Comparison of ENCODE assay signal across 1 cellular context in genomic region chr3:197297476-197298340, GRCh38.
TF ChIP-seq lines count a peak whose summit lies in the region.

No MANE protein-coding gene starts in this region.

TF ChIP-seq in HepG2, 621 proteins besides CTCF, POLR2A, EP300 and RAD21 (continued from another document and continues in another):
- TF ChIP-seq UBTF (CRISPR knock-in tag; IDR thresholded peaks at IDR 0.05) = peak; percentile 76
- 0 out of 2 replicates have a peak, but pooled peaks have one; percentile 11 for TF ChIP-seq ZNF639 (CRISPR knock-in tag; conservative IDR thresholded peaks at IDR 0.05)
- TF ChIP-seq ZBTB42 (CRISPR knock-in tag; IDR thresholded peaks at IDR 0.05) = 0 out of 2 replicates have a peak, but pooled peaks have one; percentile 26
- peak; percentile 11; the same call in 1 of the 2 replicates for TF ChIP-seq TARDBP (CRISPR knock-in tag; IDR thresholded peaks at IDR 0.05)
- TF ChIP-seq KDM5B (CRISPR knock-in tag; IDR thresholded peaks at IDR 0.05; ENCODE audit: borderline replicate concordance) = peak; percentile 63
- peak; percentile 93 for TF ChIP-seq ZHX2 (IDR thresholded peaks at IDR 0.05; ENCODE audit: low read depth)
- TF ChIP-seq ZHX2 (CRISPR knock-in tag; IDR thresholded peaks at IDR 0.05; ENCODE audit: borderline replicate concordance) = no peak
- 0 out of 2 replicates have a peak, but pooled peaks have one; percentile 23 for TF ChIP-seq ZSCAN5A (CRISPR knock-in tag; IDR thresholded peaks at IDR 0.05; ENCODE audit: borderline replicate concordance)
- peak; percentile 35; the same call in 1 of the 2 replicates for TF ChIP-seq ARID5B (CRISPR knock-in tag; IDR thresholded peaks at IDR 0.05)
- TF ChIP-seq NCOA2 (CRISPR knock-in tag; IDR thresholded peaks at IDR 0.05) = peak; percentile 27; the same call in 1 of the 2 replicates
- TF ChIP-seq GMEB1 (CRISPR knock-in tag; IDR thresholded peaks at IDR 0.05; ENCODE audit: borderline replicate concordance) = peak; percentile 47; the same call in 1 of the 2 replicates
- no peak for TF ChIP-seq RFX1 (IDR thresholded peaks at IDR 0.05)
- TF ChIP-seq FIP1L1 (IDR thresholded peaks at IDR 0.05; ENCODE audit: borderline replicate concordance, insufficient read depth, low read depth, low read length) = no peak
- 0 out of 2 replicates have a peak, but pooled peaks have one; percentile 12 for TF ChIP-seq HOMEZ (CRISPR knock-in tag; IDR thresholded peaks at IDR 0.05; ENCODE audit: low read depth)
- TF ChIP-seq THAP8 (CRISPR knock-in tag; IDR thresholded peaks at IDR 0.05; ENCODE audit: borderline replicate concordance) = no peak
- TF ChIP-seq BCL6 (CRISPR knock-in tag; IDR thresholded peaks at IDR 0.05) = peak; percentile 48; the same call in 1 of the 2 replicates
- no peak for TF ChIP-seq NCOR1 (IDR thresholded peaks at IDR 0.05; ENCODE audit: borderline replicate concordance, low read length)
- TF ChIP-seq KMT2A (CRISPR knock-in tag; IDR thresholded peaks at IDR 0.05) = peak; percentile 91
- 0 out of 2 replicates have a peak, but pooled peaks have one; percentile 29 for TF ChIP-seq ZNF510 (CRISPR knock-in tag; IDR thresholded peaks at IDR 0.05; ENCODE audit: low read depth)
- TF ChIP-seq TCF7L2 (IDR thresholded peaks at IDR 0.05; ENCODE audit: low read depth, low read length) = no peak
- TF ChIP-seq ZNF740 (CRISPR knock-in tag; IDR thresholded peaks at IDR 0.05) = peak; percentile 57; the same call in 1 of the 2 replicates
- peak; percentile 41 for TF ChIP-seq ASH2L (IDR thresholded peaks at IDR 0.05; ENCODE audit: insufficient read length, low read depth, low read length)
- peak; percentile 5 for TF ChIP-seq PAXIP1 (CRISPR knock-in tag; conservative IDR thresholded peaks at IDR 0.05)
